Comparison of ENCODE assay signal across 8 cellular contexts in the genomic region with DNA sequence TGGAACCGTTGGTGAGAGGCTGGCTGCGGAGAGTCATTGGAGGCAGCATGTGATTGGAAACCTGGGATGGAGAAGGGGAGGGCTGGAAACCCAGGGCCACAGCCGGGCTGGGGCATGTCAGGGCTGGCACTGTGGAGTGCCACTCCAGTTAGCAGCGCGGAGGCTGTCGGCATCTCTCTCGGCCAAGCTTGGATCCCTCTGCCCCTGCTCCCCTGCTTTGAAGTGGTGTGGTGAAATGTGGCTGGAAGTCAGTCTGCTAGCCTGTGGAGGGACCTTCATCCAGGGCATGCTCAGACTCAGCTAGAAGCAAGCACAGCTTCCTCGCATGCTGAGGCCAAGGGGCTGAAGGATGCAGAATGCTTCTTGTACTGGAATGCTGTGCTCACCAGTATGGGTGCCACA. TPM values are rescaled to one million over a fixed set of nuclear protein-coding genes. Genes with fewer than 3 reads are reported as not detected.
DNase-seq lines count a peak whose midpoint lies in the region; ATAC-seq and TF ChIP-seq lines count a peak whose summit lies in the region.

No MANE protein-coding gene starts in this region.

- ATAC-seq in RWPE2 (ENCODE audit: low read depth) (peak; percentile 62), HG03025 (IDR thresholded peaks at IDR 0.05; ENCODE audit: low FRiP score, unreplicated experiment) (no peak)

- H3K4me3 ChIP-seq in RWPE2 (ENCODE audit: severe bottlenecking): no peak overlapping the region

- no peaks in the 10 kb centered on the region for H3K36me3 ChIP-seq in RWPE2 (ENCODE audit: low read depth)

- DNase-seq in HCEC 1CT (peak; percentile 8), RWPE2 (ENCODE audit: low spot score) (peak; percentile 91), cardiac septum (ENCODE audit: low spot score) (peak; percentile 88), substantia nigra (lab: John Stamatoyannopoulos, UW) (peak in 27 of 49 donors; percentile 24 to 67 (median 46)), globus pallidus (ENCODE audit: low spot score) (no peak), HUDEP-2 (lab: John Stamatoyannopoulos, UW; ENCODE audit: unreplicated experiment in 76 of 76) (no peak)
- no peak for DNase-seq in activated naive CD4-positive, alpha-beta T cell treated with anti-CD3 and anti-CD28 coated beads, Interleukin-2, amount 50 U/mL, for 16 hours

- H3K4me1 ChIP-seq in RWPE2 (ENCODE audit: insufficient read depth, poor library complexity, severe bottlenecking): peaks cover 45% of the 10 kb centered on the region

- TF ChIP-seq CTCF in RWPE2 (IDR thresholded peaks at IDR 0.05; ENCODE audit: poor library complexity, severe bottlenecking): no peak

- intact Hi-C loops in cardiac septum (cut with DNase I): loop anchor here (5.0 kb wide), 1 partner anchor 60 kb away; no protein-coding TSS in a partner anchor

- H3K9me3 ChIP-seq in RWPE2 (ENCODE audit: severe bottlenecking): no peaks in the 10 kb centered on the region

- no peaks in the 10 kb centered on the region for H3K27me3 ChIP-seq in RWPE2 (ENCODE audit: insufficient read depth, poor library complexity, severe bottlenecking)

- H3K27ac ChIP-seq in RWPE2 (ENCODE audit: poor library complexity, severe bottlenecking): peak overlapping the region; percentile 98
- H3K27ac ChIP-seq in substantia nigra (ENCODE audit: low read depth, low read length, poor library complexity, severe bottlenecking): peak overlapping the region; percentile 81

RNA-seq across cellular contexts. Expression of a gene that starts 13.5 kb away (rescaled TPM):
- 43.9 TPM for total RNA-seq in cardiac septum

Comparison
In these comparisons a context has a peak if more than half of its experiments do, and no peak if none do; other contexts are left out.
1. DNase-seq: peak in HCEC 1CT (single experiment), RWPE2 (single experiment), cardiac septum (single experiment) and substantia nigra (27 of 49); none in globus pallidus (single experiment), HUDEP-2 (0 of 76) and activated naive CD4-positive, alpha-beta T cell treated with anti-CD3 and anti-CD28 coated beads, Interleukin-2, amount 50 U/mL, for 16 hours (single experiment).